29 cellular contexts compared by ENCODE assay signal in genomic region chr2:230071421-230071820, GRCh38.
"Had no signal": no experiment of that assay in that cellular context is flagged by ENCODE, and none has a peak within 500 bp of the region (broad histone marks: within the 10 kb centered on the region; RNA-seq: fewer than 3 reads in every experiment).

No MANE protein-coding gene starts in this region.

- H3K4me1 ChIP-seq: thyroid gland, uterus had no signal

- H3K27me3 ChIP-seq: suprapubic skin, testis, thyroid gland, tibial artery, tibial nerve, transverse colon, upper lobe of left lung, upper lobe of right lung, uterus, vagina had no signal

- H3K27ac ChIP-seq: stomach, suprapubic skin, testis, thoracic aorta, thyroid gland, tibial artery, tibial nerve, transverse colon, upper lobe of left lung, upper lobe of right lung, uterus, vagina had no signal

- H3K27ac Mint-ChIP-seq: stimulated activated effector memory CD8-positive, alpha-beta T cell treated with anti-CD3 and anti-CD28 coated beads, Interleukin-12 subunit alpha, Interleukin-12 subunit beta, amount 100 ng/mL, for 72 hours; stimulated activated memory B cell treated with anti-CD40 and anti-IgM and Interleukin-4, amounts not matched to agents 10 μg/mL and 1 μg/mL and 100 μg/mL, for 72 hours; stimulated activated naive B cell treated with anti-CD40 and anti-IgM and Interleukin-4, amounts not matched to agents 10 μg/mL and 1 μg/mL and 100 μg/mL, for 72 hours; stimulated activated naive CD8-positive, alpha-beta T cell treated with anti-CD3 and anti-CD28 coated beads, Interleukin-15, amount 100 ng/mL, for 72 hours; stimulated activated naive CD8-positive, alpha-beta T cell treated with anti-CD3 and anti-CD28 coated beads, Interleukin-15, Interleukin-2, amounts not matched to agents 100 ng/mL and 50 ng/mL, for 24 hours; type B pancreatic cell had no signal

- H3K9me3 Mint-ChIP-seq: stimulated activated naive CD8-positive, alpha-beta T cell treated with anti-CD3 and anti-CD28 coated beads, Interleukin-15, amount 100 ng/mL, for 72 hours; type B pancreatic cell had no signal

- H3K4me3 Mint-ChIP-seq: stimulated activated effector memory CD8-positive, alpha-beta T cell treated with anti-CD3 and anti-CD28 coated beads, Interleukin-12 subunit alpha, Interleukin-12 subunit beta, amount 100 ng/mL, for 72 hours; stimulated activated memory B cell treated with anti-CD40 and anti-IgM and Interleukin-4, amounts not matched to agents 10 μg/mL and 1 μg/mL and 100 μg/mL, for 72 hours; stimulated activated naive B cell treated with anti-CD40 and anti-IgM and Interleukin-4, amounts not matched to agents 10 μg/mL and 1 μg/mL and 100 μg/mL, for 72 hours; stimulated activated naive CD8-positive, alpha-beta T cell treated with anti-CD3 and anti-CD28 coated beads, Interleukin-15, amount 100 ng/mL, for 72 hours; stimulated activated naive CD8-positive, alpha-beta T cell treated with anti-CD3 and anti-CD28 coated beads, Interleukin-15, Interleukin-2, amounts not matched to agents 100 ng/mL and 50 ng/mL, for 24 hours; type B pancreatic cell had no signal

- H3K36me3 ChIP-seq: stomach, suprapubic skin, thoracic aorta, thyroid gland, tibial artery, tibial nerve, transverse colon, upper lobe of left lung, upper lobe of right lung, uterus, vagina had no signal

- H3K9me3 ChIP-seq: stomach, suprapubic skin, testis, thoracic aorta, thyroid gland, tibial artery, tibial nerve, transverse colon, upper lobe of left lung, upper lobe of right lung, uterus, vagina had no signal

- DNase-seq: stimulated activated CD4-positive, alpha-beta T cell treated with anti-CD3 and anti-CD28 coated beads, Interleukin-2, amount 100 ng/mL, for 48 hours; stimulated activated CD4-positive, alpha-beta T cell treated with anti-CD3 and anti-CD28 coated beads, Interleukin-4, amount 100 ng/mL, for 1 hour; stimulated activated CD4-positive, alpha-beta T cell treated with anti-CD3 and anti-CD28 coated beads, Interleukin-4, amount 100 ng/mL, for 24 hours; stimulated activated CD4-positive, alpha-beta T cell treated with anti-CD3 and anti-CD28 coated beads, Interleukin-4, amount 100 ng/mL, for 4 hours; stimulated activated CD8-positive, alpha-beta memory T cell treated with anti-CD3 and anti-CD28 coated beads, Interleukin-4, amount 100 ng/mL, for 48 hours; stimulated activated naive B cell treated with anti-CD40 and anti-IgM and Interleukin-4, amounts not matched to agents 10 μg/mL and 1 μg/mL and 100 μg/mL, for 72 hours; stimulated activated naive CD4-positive, alpha-beta T cell; stimulated activated naive CD4-positive, alpha-beta T cell treated with Interleukin-2 at 50 U/mL for 16 hours; stimulated activated naive CD8-positive, alpha-beta T cell treated with anti-CD3 and anti-CD28 coated beads, Interleukin-15, amount 100 ng/mL, for 72 hours; stimulated activated naive CD8-positive, alpha-beta T cell treated with anti-CD3 and anti-CD28 coated beads, Interleukin-15, Interleukin-2, amounts not matched to agents 100 U/mL and 50 U/mL, for 24 hours; stomach; substantia nigra; testis; thyroid gland; tibial artery; transverse colon; trophoblast cell; upper lobe of left lung; upper lobe of right lung; uterus had no signal

- H3K4me3 ChIP-seq: stomach, suprapubic skin, testis, thoracic aorta, thyroid gland, tibial artery, tibial nerve, transverse colon, upper lobe of left lung, upper lobe of right lung, uterus, vagina had no signal

- ATAC-seq: stimulated activated effector memory CD8-positive, alpha-beta T cell treated with anti-CD3 and anti-CD28 coated beads, Interleukin-12 subunit alpha, Interleukin-12 subunit beta, amount 100 ng/mL, for 72 hours; stimulated activated memory B cell treated with anti-CD40 and anti-IgM and Interleukin-4, amounts not matched to agents 10 μg/mL and 1 μg/mL and 100 μg/mL, for 72 hours; stimulated activated naive B cell treated with anti-CD40 and anti-IgM and Interleukin-4, amounts not matched to agents 10 μg/mL and 1 μg/mL and 100 μg/mL, for 72 hours; stimulated activated naive CD8-positive, alpha-beta T cell treated with anti-CD3 and anti-CD28 coated beads, Interleukin-15, amount 100 ng/mL, for 72 hours; stimulated activated naive CD8-positive, alpha-beta T cell treated with anti-CD3 and anti-CD28 coated beads, Interleukin-15, Interleukin-2, amounts not matched to agents 100 U/mL and 50 U/mL, for 24 hours; upper lobe of right lung had no signal

- H3K36me3 Mint-ChIP-seq: stimulated activated effector memory CD8-positive, alpha-beta T cell treated with anti-CD3 and anti-CD28 coated beads, Interleukin-12 subunit alpha, Interleukin-12 subunit beta, amount 100 ng/mL, for 72 hours; stimulated activated memory B cell treated with anti-CD40 and anti-IgM and Interleukin-4, amounts not matched to agents 10 μg/mL and 1 μg/mL and 100 μg/mL, for 72 hours; stimulated activated naive B cell treated with anti-CD40 and anti-IgM and Interleukin-4, amounts not matched to agents 10 μg/mL and 1 μg/mL and 100 μg/mL, for 72 hours; type B pancreatic cell had no signal

- FAIRE-seq: urothelium cell line had no signal

- H3K27me3 Mint-ChIP-seq: stimulated activated memory B cell treated with anti-CD40 and anti-IgM and Interleukin-4, amounts not matched to agents 10 μg/mL and 1 μg/mL and 100 μg/mL, for 72 hours had no signal
